13 cellular contexts compared by ENCODE assay signal in genomic region chr10:66586073-66586472, GRCh38.
DNase-seq lines count a peak whose midpoint lies in the region; ATAC-seq and TF ChIP-seq lines count a peak whose summit lies in the region.
"Had no signal": no experiment of that assay in that cellular context is flagged by ENCODE, and none has a peak within 500 bp of the region (broad histone marks: within the 10 kb centered on the region; RNA-seq: fewer than 3 reads in every experiment).

No MANE protein-coding gene starts in this region.

- POLR2A ChIA-PET in WTC11 (lab: Charles Lee) = no interaction called here

- H3K4me1 Mint-ChIP-seq in HFFc6 (ENCODE audit: low read depth) = no peaks in the 10 kb centered on the region
- H3K4me1 Mint-ChIP-seq in WTC11 = 0 out of 2 replicates have a peak, but pooled peaks cover 2% of the 10 kb centered on the region

- peak; percentile 72 for DNase-seq in ACHN
- DNase-seq in HFFc6 = no peak
- peak; percentile 46 for DNase-seq in WTC11 (ENCODE audit: low spot score)
- peak; percentile 28 for DNase-seq in iPS-NIHi11 (ENCODE audit: low spot score)
- no peak for DNase-seq in OCI-M2 (lab: John Stamatoyannopoulos, UW; ENCODE audit: unreplicated experiment)
- DNase-seq in AG08396 (ENCODE audit: low spot score) = no peak
- DNase-seq in mesenteric fat pad (ENCODE audit: low spot score) = no peak
- no peak for DNase-seq in NCI-H146 (lab: John Stamatoyannopoulos, UW)
- DNase-seq: AML-193, cortex of kidney, GM23248, NCI-H226, Right ventricle myocardium superior had no signal

- H3K9me3 Mint-ChIP-seq in HFFc6 = peaks cover 17% of the 10 kb centered on the region; the same call in 1 of the 2 replicates
- no peaks in the 10 kb centered on the region for H3K9me3 Mint-ChIP-seq in WTC11

- H3K36me3 Mint-ChIP-seq in HFFc6 (ENCODE audit: low read depth) (no peaks in the 10 kb centered on the region), WTC11 (no peaks in the 10 kb centered on the region)

- H3K27me3 Mint-ChIP-seq in HFFc6 (ENCODE audit: insufficient read depth) (peaks cover 3% of the 10 kb centered on the region; the same call in 1 of the 2 replicates), WTC11 (ENCODE audit: low read depth) (no peaks in the 10 kb centered on the region)

- in situ Hi-C loops in ACHN (cut with HindIII; ENCODE audit: low pct_ligation_motif_present, low pct_unique_long_range_greater_than_20kb, low sequenced_read_pairs) = no loop called here

- CTCF ChIA-PET in WTC11 (lab: Charles Lee) = interaction anchor here (0.9 to 2.8 kb wide), 18 partner anchors 8 to 932 kb away, joined by 3 to 36 read pairs (median 3); partner anchors contain the start of gene LRRTM3

- ATAC-seq in WTC11 = peak; percentile 98

- H3K4me3 Mint-ChIP-seq in HFFc6 (no peak overlapping the region), WTC11 (no peak overlapping the region)

- TF ChIP-seq CTCF in HFFc6 (IDR thresholded peaks at IDR 0.05) = peak; percentile 43; the same call in 1 of the 2 replicates
- TF ChIP-seq CTCF in WTC11 (IDR thresholded peaks at IDR 0.05) = peak; percentile 28; the same call in 1 of the 2 replicates

- H3K27ac Mint-ChIP-seq in HFFc6 = no peak overlapping the region
- no peak overlapping the region for H3K27ac Mint-ChIP-seq in WTC11

TF ChIP-seq in WTC11, 78 proteins besides CTCF, POLR2A, EP300 and RAD21 (continues in another document):
- no peak for TF ChIP-seq ZNF232 (CRISPR knock-in tag; IDR thresholded peaks at IDR 0.05)
- TF ChIP-seq AFF4 (CRISPR knock-in tag; IDR thresholded peaks at IDR 0.05; ENCODE audit: borderline replicate concordance) = no peak
- TF ChIP-seq SMAD3 (CRISPR knock-in tag; IDR thresholded peaks at IDR 0.05; ENCODE audit: borderline replicate concordance) = no peak
- no peak for TF ChIP-seq KAT7 (CRISPR knock-in tag; IDR thresholded peaks at IDR 0.05; ENCODE audit: borderline replicate concordance)
- TF ChIP-seq SP1 (CRISPR knock-in tag; conservative IDR thresholded peaks at IDR 0.05) = no peak
- TF ChIP-seq CBFB (CRISPR knock-in tag; IDR thresholded peaks at IDR 0.05; ENCODE audit: low read depth) = no peak
- TF ChIP-seq NR3C1 (CRISPR knock-in tag; conservative IDR thresholded peaks at IDR 0.05; ENCODE audit: low read depth) = no peak
- TF ChIP-seq RORB (CRISPR knock-in tag; IDR thresholded peaks at IDR 0.05) = no peak
- TF ChIP-seq EMX1 (CRISPR knock-in tag; IDR thresholded peaks at IDR 0.05) = no peak
- no peak for TF ChIP-seq ZNF423 (CRISPR knock-in tag; IDR thresholded peaks at IDR 0.05)
- TF ChIP-seq ZBTB43 (CRISPR knock-in tag; IDR thresholded peaks at IDR 0.05) = no peak
- no peak for TF ChIP-seq TEAD1 (CRISPR knock-in tag; IDR thresholded peaks at IDR 0.05)
- TF ChIP-seq ZNF281 (CRISPR knock-in tag; IDR thresholded peaks at IDR 0.05) = no peak
- no peak for TF ChIP-seq FOXP4 (CRISPR knock-in tag; IDR thresholded peaks at IDR 0.05)
- TF ChIP-seq RELA (CRISPR knock-in tag; IDR thresholded peaks at IDR 0.05; ENCODE audit: borderline replicate concordance) = no peak
- TF ChIP-seq ZNF425 (CRISPR knock-in tag; conservative IDR thresholded peaks at IDR 0.05) = no peak

Comparison
In these comparisons a context has a peak if more than half of its experiments do, and no peak if none do; other contexts are left out.
1. DNase-seq: peak in ACHN (single experiment), WTC11 (single experiment) and iPS-NIHi11 (single experiment); none in HFFc6 (single experiment), OCI-M2 (single experiment), AG08396 (single experiment), mesenteric fat pad (single experiment) and NCI-H146 (single experiment).